Comparison of ENCODE assay signal across 14 cellular contexts in the genomic region with DNA sequence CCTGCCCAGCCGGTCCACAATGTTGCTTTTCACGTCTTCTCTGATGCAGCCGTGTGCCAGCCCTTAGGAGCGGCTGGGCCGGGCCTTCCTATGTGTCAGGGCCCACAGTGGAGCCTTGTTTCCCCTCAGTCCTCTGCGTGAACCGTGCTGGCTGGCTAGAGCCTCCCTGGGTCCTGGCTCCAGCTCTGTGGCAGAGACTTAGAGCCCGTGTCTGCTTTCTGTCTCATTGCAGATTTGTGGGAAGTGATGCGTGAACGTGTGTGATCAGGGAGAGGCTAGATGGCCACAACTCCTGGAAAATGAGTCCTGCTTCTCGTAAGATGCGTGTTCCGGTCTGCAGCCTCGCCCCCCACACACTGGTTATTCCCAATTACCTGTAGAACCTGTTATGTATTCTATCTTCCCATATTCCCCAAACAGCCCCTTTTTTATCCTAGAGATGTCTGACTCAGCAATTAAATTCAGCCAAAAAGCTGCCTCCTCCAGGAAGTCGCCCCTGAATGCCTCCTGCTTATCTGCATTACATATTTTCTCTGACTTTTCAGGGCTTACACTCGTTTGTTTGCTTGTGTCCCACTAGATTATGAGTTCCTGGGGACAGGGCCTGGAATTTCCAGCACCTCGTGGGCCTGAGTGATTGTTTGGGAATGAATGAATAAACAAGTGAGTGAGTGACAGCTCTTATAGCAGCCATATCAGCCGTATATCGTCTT.
DNase-seq lines count a peak whose midpoint lies in the region; ATAC-seq and TF ChIP-seq lines count a peak whose summit lies in the region.
"Had no signal": no experiment of that assay in that cellular context is flagged by ENCODE, and none has a peak within 500 bp of the region (broad histone marks: within the 10 kb centered on the region; RNA-seq: fewer than 3 reads in every experiment).

No MANE protein-coding gene starts in this region.

- no peaks in the 10 kb centered on the region for H3F3A ChIP-seq in GM23338 (replicated peaks; ENCODE audit: low read depth)

- H3K4me1 Mint-ChIP-seq in GM23338, result peaks cover 3% of the 10 kb centered on the region; the same call in 1 of the 3 replicates

- no peak for TF ChIP-seq EP300 in stomach (IDR thresholded peaks at IDR 0.05)

- no peaks in the 10 kb centered on the region for H3K9me2 ChIP-seq in GM23338 (ENCODE audit: insufficient read depth)

- peaks cover 5% of the 10 kb centered on the region for H3K27me3 Mint-ChIP-seq in GM23338 (ENCODE audit: insufficient read depth, low read depth, poor library complexity)

- intact Hi-C loops in stomach (cut with DNase I; ENCODE audit: low total_unique reads), result no loop called here

- TF ChIP-seq POLR2A in stomach (IDR thresholded peaks at IDR 0.05), result no peak

- peak overlapping the region; percentile 52; the same call in 1 of the 2 replicates for H2AFZ ChIP-seq in GM23338

- 23 to 54% (median 42%) methylated on average over 17 to 19 of the region's 19 CpGs for WGBS in stomach, 5 donors

- no peak overlapping the region for H3K27ac Mint-ChIP-seq in GM23338
- H3K27ac Mint-ChIP-seq: IgD-negative memory B cell had no signal

- H3K36me3 Mint-ChIP-seq in GM23338 (ENCODE audit: low read depth), result no peaks in the 10 kb centered on the region; the same call in 1 of the 3 replicates

- H3K27ac ChIP-seq in GM23338 (ENCODE audit: low read depth) (no peak overlapping the region), stomach (peak overlapping the region; percentile 80 to 90 (median 83))

- no peaks in the 10 kb centered on the region for H4K20me1 ChIP-seq in GM23338 (replicated peaks; ENCODE audit: insufficient read depth)

- H3K79me2 ChIP-seq in GM23338 (replicated peaks; ENCODE audit: insufficient read depth), result no peaks in the 10 kb centered on the region

- DNase-seq in GM23338 (ENCODE audit: low spot score) (no peak), astrocyte of the hippocampus (ENCODE audit: low read depth, low spot score) (peak; percentile 47), left kidney (ENCODE audit: low read depth, low spot score) (peak; percentile 75), stomach (peak; percentile 58), NCI-H524 treated with DMSO at 0.1 percent for 48 hours (lab: John Stamatoyannopoulos, UW) (no peak)
- no peak for DNase-seq in stimulated activated CD4-positive, alpha-beta T cell treated with anti-CD3 and anti-CD28 coated beads, Interleukin-4, amount 100 ng/mL, for 24 hours
- DNase-seq: DMS153, EL, NCI-H1436 treated with DMSO at 0.1 percent for 48 hours, NCI-H2081 treated with DMSO at 0.1 percent for 48 hours, NCI-H526 had no signal

- H3K4me1 ChIP-seq in GM23338 (ENCODE audit: insufficient read depth) (peaks cover 8% of the 10 kb centered on the region; the same call in 1 of the 2 replicates), stomach (peaks cover 0 to 15% (median 10%) of the 10 kb centered on the region in 4 donors)

- H3K4me3 Mint-ChIP-seq in GM23338, result no peak overlapping the region
- H3K4me3 Mint-ChIP-seq: IgD-negative memory B cell had no signal

- H3K9me3 ChIP-seq in stomach, result peaks cover 0 to 11% (median 8%) of the 10 kb centered on the region in 4 donors

- no peak overlapping the region for H3K4me2 ChIP-seq in GM23338

- H3K27me3 ChIP-seq in GM23338 (ENCODE audit: insufficient read depth), result no peaks in the 10 kb centered on the region
- H3K27me3 ChIP-seq in stomach, result no peaks in the 10 kb centered on the region

- TF ChIP-seq CTCF in GM23338 (conservative IDR thresholded peaks at IDR 0.05; ENCODE audit: low read depth in 2 of 2) (no peak), stomach (IDR thresholded peaks at IDR 0.05) (no peak)

- peaks cover 21% of the 10 kb centered on the region for H3K9me3 Mint-ChIP-seq in GM23338

- H3K4me3 ChIP-seq in GM23338 (no peak overlapping the region), stomach (peak overlapping the region in 1 of 4 donors; percentile 9)

- H3K36me3 ChIP-seq in GM23338 (ENCODE audit: insufficient read depth) (no peaks in the 10 kb centered on the region), stomach (no peaks in the 10 kb centered on the region)

- ATAC-seq in GM23338 (no peak), GM21825 (IDR thresholded peaks at IDR 0.05; ENCODE audit: unreplicated experiment) (no peak)
- ATAC-seq: HCT116 had no signal

TF ChIP-seq in GM23338, 12 proteins besides CTCF, POLR2A, EP300 and RAD21:
- no peak for TF ChIP-seq NANOG (IDR thresholded peaks at IDR 0.05; ENCODE audit: borderline replicate concordance)
- TF ChIP-seq JUNB (IDR thresholded peaks at IDR 0.05; ENCODE audit: unreplicated experiment), result no peak

Comparison
In these comparisons a context has a peak if more than half of its experiments do, and no peak if none do; other contexts are left out.
1. DNase-seq: peak in astrocyte of the hippocampus (single experiment), left kidney (single experiment) and stomach (single experiment); none in GM23338 (single experiment), stimulated activated CD4-positive, alpha-beta T cell treated with anti-CD3 and anti-CD28 coated beads, Interleukin-4, amount 100 ng/mL, for 24 hours (single experiment) and NCI-H524 treated with DMSO at 0.1 percent for 48 hours (single experiment).